In the genomic region with DNA sequence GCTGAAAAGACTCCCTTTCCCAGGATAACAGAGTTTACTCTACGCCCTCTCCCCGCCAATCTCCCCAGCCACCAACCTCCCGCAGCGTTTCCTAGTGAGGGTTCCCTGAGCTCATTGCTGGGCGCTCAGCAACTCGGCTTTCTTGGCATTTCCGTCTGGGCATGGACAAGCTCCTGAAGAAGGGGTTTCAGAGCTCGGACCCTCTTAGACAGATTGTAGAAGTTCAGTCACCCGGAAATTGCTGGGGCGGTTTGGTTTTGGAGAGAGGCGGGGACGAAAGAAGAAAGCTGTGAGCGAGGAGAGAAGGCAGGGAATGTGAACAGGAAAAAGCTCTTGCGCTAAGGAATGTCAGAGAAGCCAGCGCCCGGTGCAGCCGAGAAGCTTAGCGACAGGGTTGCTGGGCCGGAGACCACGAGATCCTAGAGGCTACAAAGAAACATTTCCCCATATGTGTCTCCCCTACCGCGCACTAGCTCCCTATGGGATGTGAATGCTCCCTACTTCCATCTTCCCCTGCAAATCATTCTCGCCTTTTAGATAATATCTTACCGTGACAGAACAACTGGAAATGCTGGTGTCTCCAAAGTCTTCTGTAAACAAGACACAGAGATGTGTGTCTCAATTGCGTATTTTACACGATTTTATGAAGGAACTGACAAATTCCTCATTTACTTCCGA, we compare ENCODE assay signal across 11 cellular contexts. TPM values are rescaled to one million over a fixed set of nuclear protein-coding genes. Genes with fewer than 3 reads are reported as not detected.
A peak's percentile ranks its signal among the peaks of the same experiment; 100 is the strongest.
DNase-seq lines count a peak whose midpoint lies in the region; ATAC-seq and TF ChIP-seq lines count a peak whose summit lies in the region.
"Had no signal": no experiment of that assay in that cellular context is flagged by ENCODE, and none has a peak within 500 bp of the region (broad histone marks: within the 10 kb centered on the region; RNA-seq: fewer than 3 reads in every experiment).

No MANE protein-coding gene starts in this region.

- H3K36me3 ChIP-seq in HUES48 (ENCODE audit: control insufficient read depth, insufficient read depth, low read length) = no peaks in the 10 kb centered on the region
- H3K36me3 ChIP-seq: Peyer's patch had no signal

- H3K4me3 Mint-ChIP-seq in CD4-positive, alpha-beta T cell = no peak overlapping the region
- H3K4me3 Mint-ChIP-seq: dendritic cell treated with granulocyte-macrophage colony-stimulating factor and Interleukin-4, amounts not matched to agents 40 ng/mL and 50 ng/mL, for 4 days had no signal

- no peak for ATAC-seq in CD4-positive, alpha-beta T cell (ENCODE audit: poor library complexity)
- ATAC-seq in left colon (peak; percentile 50), Right ventricle myocardium superior (ENCODE audit: poor library complexity) (no peak), GM18505 (IDR thresholded peaks at IDR 0.05; ENCODE audit: unreplicated experiment) (no peak), HG03460 (IDR thresholded peaks at IDR 0.05; ENCODE audit: unreplicated experiment) (no peak)
- ATAC-seq: psoas muscle had no signal

- no peak overlapping the region for H3K9ac ChIP-seq in HUES48 (ENCODE audit: low read depth, low read length)

- no peak for DNase-seq in CD4-positive, alpha-beta T cell
- DNase-seq in astrocyte of the spinal cord (ENCODE audit: low read depth, low spot score) (peak; percentile 31), left colon (no peak), NCI-H446 treated with DMSO at 0.1 percent for 48 hours (lab: John Stamatoyannopoulos, UW) (no peak), Right ventricle myocardium superior (no peak)
- DNase-seq: Peyer's patch, psoas muscle had no signal

- CTCF ChIA-PET in CD4-positive, alpha-beta T cell (lab: Charles Lee) = no interaction called here

- in situ Hi-C loops in astrocyte of the spinal cord (cut with HindIII; ENCODE audit: low sequenced_read_pairs) = no loop called here

- intact Hi-C loops in CD4-positive, alpha-beta T cell (cut with DNase I, micrococcal nuclease) = loop anchor here (5.0 to 10.0 kb wide), 5 partner anchors 259 to 1509 kb away; no protein-coding TSS in a partner anchor
- intact Hi-C loops in left colon (cut with DNase I, micrococcal nuclease) (no loop called here), Right ventricle myocardium superior (cut with DNase I) (no loop called here)

- H3K4me1 Mint-ChIP-seq in CD4-positive, alpha-beta T cell (ENCODE audit: low read depth) = no peaks in the 10 kb centered on the region

- H3K27ac ChIP-seq in CD4-positive, alpha-beta T cell (ENCODE audit: low read depth, low read length) = no peak overlapping the region
- no peak overlapping the region for H3K27ac ChIP-seq in HUES48 (ENCODE audit: low read depth, low read length)
- H3K27ac ChIP-seq: Peyer's patch, psoas muscle had no signal

- peaks cover 15% of the 10 kb centered on the region for H3K36me3 Mint-ChIP-seq in CD4-positive, alpha-beta T cell (ENCODE audit: low read depth)

- H3K27me3 Mint-ChIP-seq in CD4-positive, alpha-beta T cell = peaks cover 94% of the 10 kb centered on the region

- TF ChIP-seq POLR2A in GM18505 (IDR thresholded peaks at IDR 0.05; ENCODE audit: borderline replicate concordance, extremely low read depth, insufficient read depth, insufficient read length) = no peak

- H3K9me3 Mint-ChIP-seq in CD4-positive, alpha-beta T cell = peaks cover 31% of the 10 kb centered on the region

- H3K27ac Mint-ChIP-seq in CD4-positive, alpha-beta T cell = peak overlapping the region; percentile 47
- H3K27ac Mint-ChIP-seq: dendritic cell treated with granulocyte-macrophage colony-stimulating factor and Interleukin-4, amounts not matched to agents 40 ng/mL and 50 ng/mL, for 4 days had no signal

- H3K9me3 ChIP-seq in CD4-positive, alpha-beta T cell (ENCODE audit: control insufficient read depth, low read length) = peaks cover 55% of the 10 kb centered on the region
- H3K9me3 ChIP-seq in HUES48 (ENCODE audit: control insufficient read depth, insufficient read depth, low read length) = no peaks in the 10 kb centered on the region
- H3K9me3 ChIP-seq: psoas muscle had no signal

- peaks cover 88% of the 10 kb centered on the region for H3K27me3 ChIP-seq in CD4-positive, alpha-beta T cell (ENCODE audit: control insufficient read depth, insufficient read depth, low read length)
- H3K27me3 ChIP-seq in HUES48 (ENCODE audit: control insufficient read depth, insufficient read depth, low read length) = peaks cover 26% of the 10 kb centered on the region

- POLR2A ChIA-PET in CD4-positive, alpha-beta T cell (lab: Charles Lee) = no interaction called here

- H3K4me3 ChIP-seq in HUES48 (ENCODE audit: low read depth, low read length) = peak overlapping the region; percentile 62
- H3K4me3 ChIP-seq in astrocyte of the spinal cord (ENCODE audit: low read depth, low read length) = peak overlapping the region; percentile 43
- H3K4me3 ChIP-seq: Peyer's patch, psoas muscle had no signal

- no peak for TF ChIP-seq CTCF in CD4-positive, alpha-beta T cell (IDR thresholded peaks at IDR 0.05)
- no peak for TF ChIP-seq CTCF in astrocyte of the spinal cord (IDR thresholded peaks at IDR 0.05; ENCODE audit: low read depth, low read length)

- H3K4me1 ChIP-seq in HUES48 (ENCODE audit: control insufficient read depth, insufficient read depth, low read length) = no peaks in the 10 kb centered on the region
- H3K4me1 ChIP-seq: Peyer's patch, psoas muscle had no signal

RNA-seq across cellular contexts. Expression of gene POM121L2, which starts 15.8 kb away (rescaled TPM):
- not detected for total RNA-seq in CD4-positive, alpha-beta T cell
- total RNA-seq in left colon (under 1 TPM in 1 of 2 donors, not detected in 1; 0.11 TPM), Right ventricle myocardium superior (not detected)
- total RNA-seq: Peyer's patch, psoas muscle had no signal

RNA-seq across cellular contexts. Expression of gene PRSS16, which starts 48.7 kb away (rescaled TPM):
- under 1 TPM; 0.69 to 0.98 TPM for total RNA-seq in CD4-positive, alpha-beta T cell
- total RNA-seq in left colon (10 to 100 TPM; 23.2 to 32.9 TPM), Right ventricle myocardium superior (not detected)
- total RNA-seq: psoas muscle had no signal

Comparison
In these comparisons a context has a peak if more than half of its experiments do, and no peak if none do; other contexts are left out.
1. RNA of gene PRSS16, which starts 48.7 kb away (total RNA-seq): 23.2 to 32.9 TPM in left colon; 0.69 to 0.98 TPM in CD4-positive, alpha-beta T cell and not detected in Right ventricle myocardium superior (single experiment); every median in the first group is over 10 times any median in the second.
2. intact Hi-C loops: an anchor here in CD4-positive, alpha-beta T cell (5.0 to 10.0 kb wide); none called in left colon and Right ventricle myocardium superior.